Comparison of ENCODE assay signal across 23 cellular contexts in genomic region chr11:116651098-116651756, GRCh38.
DNase-seq lines count a peak whose midpoint lies in the region; ATAC-seq, FAIRE-seq and TF ChIP-seq lines count a peak whose summit lies in the region.
"Had no signal": no experiment of that assay in that cellular context is flagged by ENCODE, and none has a peak within 500 bp of the region (broad histone marks: within the 10 kb centered on the region; RNA-seq: fewer than 3 reads in every experiment).

No MANE protein-coding gene starts in this region.

- H3K4me1 ChIP-seq in HUES64 (ENCODE audit: insufficient read depth, low read length) = peaks cover 11% of the 10 kb centered on the region
- H3K4me1 ChIP-seq in K562 (replicated peaks in 1 of 2; ENCODE audit: control insufficient read depth in 2 of 2, insufficient read depth in 2 of 2, low read length in 2 of 2) = peaks cover 0 to 4% of the 10 kb centered on the region in 2 experiments; a peak in 3 of 5 replicates
- no peaks in the 10 kb centered on the region for H3K4me1 ChIP-seq in hepatocyte (ENCODE audit: insufficient read depth)

- ATAC-seq in K562 (peak; percentile 78), HG03159 (IDR thresholded peaks at IDR 0.05; ENCODE audit: unreplicated experiment) (no peak)

- H4K20me1 ChIP-seq in K562 (replicated peaks; ENCODE audit: control insufficient read depth, insufficient read depth, low read length) (no peaks in the 10 kb centered on the region), hepatocyte (ENCODE audit: insufficient read depth, poor library complexity, severe bottlenecking) (no peaks in the 10 kb centered on the region)

- H3K9me1 ChIP-seq in K562 (ENCODE audit: control insufficient read depth, insufficient read depth, low read length) = no peaks in the 10 kb centered on the region

- CTCF ChIA-PET in K562 (lab: Yijun Ruan, JAX; ENCODE audit: low intra/inter-chr PET ratio) = no interaction called here

- no peak for TF ChIP-seq EP300 in K562 (IDR thresholded peaks at IDR 0.05; ENCODE audit: low read length)

- no peak overlapping the region for H2AFZ ChIP-seq in K562 (ENCODE audit: low read depth, low read length)
- H2AFZ ChIP-seq in hepatocyte = no peak overlapping the region
- H2AFZ ChIP-seq: PC-9 had no signal

- TF ChIP-seq RAD21 in K562 (CRISPR knock-in tag; conservative IDR thresholded peaks at IDR 0.05 in 1 of 2, IDR thresholded peaks at IDR 0.05 in 1 of 2) = no peak

- TF ChIP-seq CTCF in K562 (IDR thresholded peaks at IDR 0.05 in 2 of 3, conservative IDR thresholded peaks at IDR 0.05 in 1 of 3; ENCODE audit: insufficient read depth in 2 of 3, low read depth in 1 of 3, low read length in 3 of 3) (no peak), hepatocyte (IDR thresholded peaks at IDR 0.05; ENCODE audit: poor library complexity) (no peak)

- no peaks in the 10 kb centered on the region for H3K9me2 ChIP-seq in hepatocyte (replicated peaks; ENCODE audit: insufficient read depth)

- BruUV-seq in K562 (replicated peaks; lab: Mats Ljungman, UMichigan) = no TSS peak

- intact Hi-C loops in K562 (cut with micrococcal nuclease) = no loop called here

- H3K79me2 ChIP-seq in K562 (ENCODE audit: control insufficient read depth, insufficient read depth, low read length) (no peaks in the 10 kb centered on the region), hepatocyte (no peaks in the 10 kb centered on the region)

- H3K4me3 ChIP-seq in HUES64 (ENCODE audit: low read length) = no peak overlapping the region
- H3K4me3 ChIP-seq in K562 = no peak overlapping the region
- H3K4me3 ChIP-seq in hepatocyte = no peak overlapping the region
- H3K4me3 ChIP-seq: PC-9, SK-N-MC had no signal

- in situ Hi-C loops in K562 (cut with MboI) = no loop called here

- POLR2A ChIA-PET in K562 (lab: Yijun Ruan, JAX) = interaction anchor here (0.7 kb wide), 1 partner anchor 978 kb away, joined by 3 read pairs; no protein-coding TSS in a partner anchor

- H3K9me3 ChIP-seq in HUES64 (ENCODE audit: insufficient read depth, low read depth, low read length) = peaks cover 7% of the 10 kb centered on the region; the same call in 1 of the 2 replicates
- no peaks in the 10 kb centered on the region for H3K9me3 ChIP-seq in K562 (replicated peaks; ENCODE audit: control insufficient read depth, insufficient read depth, low read depth, low read length)
- H3K9me3 ChIP-seq in hepatocyte (ENCODE audit: low read depth) = no peaks in the 10 kb centered on the region

- 0 out of 2 replicates have a peak overlapping the region, but pooled peaks have one; percentile 17 for H3K9ac ChIP-seq in HUES64 (ENCODE audit: low read depth, low read length)
- H3K9ac ChIP-seq in K562 (ENCODE audit: insufficient read depth in 1 of 2, low read depth in 2 of 2, low read length in 2 of 2) = no peak overlapping the region

- H3K36me3 ChIP-seq in HUES64 (ENCODE audit: insufficient read depth, low read length) = no peaks in the 10 kb centered on the region
- H3K36me3 ChIP-seq in K562 (ENCODE audit: control insufficient read depth, insufficient read depth, low read length) = no peaks in the 10 kb centered on the region
- no peaks in the 10 kb centered on the region for H3K36me3 ChIP-seq in hepatocyte (replicated peaks; ENCODE audit: insufficient read depth, low read depth)

- DNase-seq in CMK (ENCODE audit: low read depth) (peak; percentile 69), K562 (ENCODE audit: extremely low read depth in 1 of 4, low spot score in 3 of 4) (peak; percentile 30 to 33 (median 30)), islet precursor cell (peak; percentile 39), hepatocyte (ENCODE audit: low spot score) (no peak), NCI-H2107 (lab: John Stamatoyannopoulos, UW) (no peak)
- DNase-seq: EL, GF-D8, Karpas-422, NCI-H1417, NCI-H187, NCI-H446 treated with DMSO at 0.1 percent for 48 hours, NCI-H526 treated with DMSO at 0.1 percent for 48 hours, PC-9, RPMI8226, SHP77, SW 1271 had no signal

- 72% methylated on average over 10 of the region's 10 CpGs for WGBS in HUES64
- 0% methylated on average over 9 of the region's 10 CpGs for WGBS in K562 (ENCODE audit: insufficient coverage, low coverage, missing lambda C conversion rate)
- 82% methylated on average over 10 of the region's 10 CpGs for WGBS in hepatocyte (ENCODE audit: low lambda C conversion rate, missing lambda C conversion rate)

- H3K27ac ChIP-seq in HUES64 (ENCODE audit: low read depth, low read length) (no peak overlapping the region), K562 (ENCODE audit: extremely low read depth, low read depth, low read length) (no peak overlapping the region), hepatocyte (no peak overlapping the region)
- H3K27ac ChIP-seq: C4-2B, PC-9, SK-N-MC had no signal

- H3K4me2 ChIP-seq in K562 (ENCODE audit: insufficient read depth, low read length) = no peak overlapping the region
- H3K4me2 ChIP-seq in hepatocyte = no peak overlapping the region
- H3K4me2 ChIP-seq: PC-9 had no signal

- TF ChIP-seq POLR2A in K562 (conservative IDR thresholded peaks at IDR 0.05) = no peak

- FAIRE-seq in K562 (lab: Jason Lieb, UNC) = no peak
- FAIRE-seq: A204.1, GM19239, H54 had no signal

- H3K27me3 ChIP-seq in HUES64 (ENCODE audit: insufficient read depth, low read length) = no peaks in the 10 kb centered on the region
- H3K27me3 ChIP-seq in K562 (ENCODE audit: control insufficient read depth in 2 of 2, insufficient read depth in 2 of 2, low read length in 2 of 2) = peaks cover 0 to 6% of the 10 kb centered on the region in 2 experiments; a peak in 1 of 5 replicates
- H3K27me3 ChIP-seq in hepatocyte = peaks cover 6% of the 10 kb centered on the region

TF ChIP-seq in K562, 482 proteins besides CTCF, POLR2A, EP300 and RAD21 (continues in another document):
- TF ChIP-seq TAL1 (IDR thresholded peaks at IDR 0.05) = peak; percentile 48
- no peak for TF ChIP-seq ZBTB9 (CRISPR knock-in tag; IDR thresholded peaks at IDR 0.05)
- TF ChIP-seq ARID1B (IDR thresholded peaks at IDR 0.05) = peak; percentile 59; the same call in 1 of the 2 replicates
- TF ChIP-seq ATF7 (IDR thresholded peaks at IDR 0.05) = no peak
- TF ChIP-seq KDM1A (IDR thresholded peaks at IDR 0.05) = peak; percentile 19 to 23; a peak in 2 of 4 replicates
- no peak for TF ChIP-seq RHOXF2B (CRISPR knock-in tag; conservative IDR thresholded peaks at IDR 0.05)
- no peak for TF ChIP-seq GATAD2B (IDR thresholded peaks at IDR 0.05; ENCODE audit: borderline replicate concordance)
- no peak for TF ChIP-seq NFYB (IDR thresholded peaks at IDR 0.05; ENCODE audit: extremely low read depth, insufficient read length)
- TF ChIP-seq SNRNP70 (optimal IDR thresholded peaks at IDR 0.05; ENCODE audit: low read depth, low read length) = no peak
- no peak for TF ChIP-seq ATF4 (CRISPR knock-in tag; IDR thresholded peaks at IDR 0.05)
- TF ChIP-seq HMGXB4 (CRISPR knock-in tag; IDR thresholded peaks at IDR 0.05) = no peak
- peak; percentile 29 for TF ChIP-seq TCF3 (CRISPR knock-in tag; IDR thresholded peaks at IDR 0.05)
- no peak for TF ChIP-seq PHB (CRISPR knock-in tag; IDR thresholded peaks at IDR 0.05)
- 0 out of 2 replicates have a peak, but pooled peaks have one; percentile 11 for TF ChIP-seq ZNF384 (IDR thresholded peaks at IDR 0.05; ENCODE audit: low read depth, low read length)
- TF ChIP-seq SMARCB1 (IDR thresholded peaks at IDR 0.05; ENCODE audit: insufficient read length, low read depth) = no peak
- TF ChIP-seq CBFA2T2 (conservative IDR thresholded peaks at IDR 0.05) = peak; percentile 36; the same call in 1 of the 2 replicates
- no peak for TF ChIP-seq BACH1 (tag; IDR thresholded peaks at IDR 0.05)
- no peak for TF ChIP-seq EP400 (IDR thresholded peaks at IDR 0.05)
- TF ChIP-seq BRD9 (IDR thresholded peaks at IDR 0.05; ENCODE audit: low read depth, partially characterized antibody) = no peak

Comparison
In these comparisons a context has a peak if more than half of its experiments do, and no peak if none do; other contexts are left out.
1. DNase-seq: peak in CMK (single experiment), K562 (4 of 4) and islet precursor cell (single experiment); none in hepatocyte (single experiment) and NCI-H2107 (single experiment).